Comparison of ENCODE assay signal across 25 cellular contexts in the genomic region with DNA sequence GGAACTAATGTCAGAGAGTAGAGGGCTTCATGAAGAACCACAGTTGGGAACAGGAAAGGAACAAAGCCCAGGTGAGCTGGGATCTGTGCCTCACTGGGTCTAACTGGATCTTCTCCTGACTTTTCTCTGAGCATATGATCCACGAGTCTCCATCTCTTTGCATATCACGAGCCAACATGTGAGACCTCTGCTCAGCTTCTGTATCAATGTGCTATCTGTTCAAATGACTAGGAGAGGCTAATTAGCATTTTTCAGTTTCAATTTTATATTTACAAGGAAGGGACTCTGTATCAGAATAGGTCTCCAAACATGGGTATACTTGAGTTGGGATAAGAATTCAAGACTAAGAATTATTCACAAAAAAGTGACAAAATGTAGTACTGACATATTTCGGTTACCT.
"Had no signal": no experiment of that assay in that cellular context is flagged by ENCODE, and none has a peak within 500 bp of the region (broad histone marks: within the 10 kb centered on the region; RNA-seq: fewer than 3 reads in every experiment).

No MANE protein-coding gene starts in this region.

- H3K9ac ChIP-seq: neural progenitor cell, parathyroid adenoma had no signal

- H3K4me3 ChIP-seq: neural progenitor cell, ovary, psoas muscle, right lobe of liver, sigmoid colon, stomach, thoracic aorta, thyroid gland, tibial nerve, upper lobe of left lung, vagina had no signal

- DNase-seq: occipital lobe; ovary; posterior cingulate gyrus; psoas muscle; right cardiac atrium; right lobe of liver; sigmoid colon; small intestine; stimulated activated CD4-positive, alpha-beta T cell treated with anti-CD3 and anti-CD28 coated beads, Interleukin-15, amount 100 ng/mL, for 24 hours; stimulated activated CD4-positive, alpha-beta T cell treated with anti-CD3 and anti-CD28 coated beads, Interleukin-2, amount 100 ng/mL, for 24 hours; stimulated activated CD4-positive, alpha-beta T cell treated with anti-CD3 and anti-CD28 coated beads, Interleukin-2, amount 100 ng/mL, for 48 hours; stimulated activated CD4-positive, alpha-beta T cell treated with anti-CD3 and anti-CD28 coated beads, Interleukin-4, amount 100 ng/mL, for 24 hours; stimulated activated naive B cell treated with anti-CD40 and anti-IgM and Interleukin-4, amounts not matched to agents 10 μg/mL and 1 μg/mL and 100 μg/mL, for 72 hours; stimulated activated naive CD4-positive, alpha-beta T cell treated with Interleukin-2 at 50 U/mL for 16 hours; stomach; thyroid gland; trophoblast cell; upper lobe of left lung had no signal

- ATAC-seq: psoas muscle; right cardiac atrium; right lobe of liver; stimulated activated effector memory CD8-positive, alpha-beta T cell treated with anti-CD3 and anti-CD28 coated beads, Interleukin-12 subunit alpha, Interleukin-12 subunit beta, amount 100 ng/mL, for 72 hours; stimulated activated naive B cell treated with anti-CD40 and anti-IgM and Interleukin-4, amounts not matched to agents 10 μg/mL and 1 μg/mL and 100 μg/mL, for 72 hours had no signal

- H3K36me3 ChIP-seq: neural progenitor cell, ovary, right lobe of liver, sigmoid colon, stomach, thoracic aorta, thyroid gland, tibial nerve, upper lobe of left lung, vagina had no signal

- H3K4me2 ChIP-seq: neural progenitor cell had no signal

- H3K79me2 ChIP-seq: parathyroid adenoma had no signal

- H3K27me3 ChIP-seq: neural progenitor cell, ovary, right lobe of liver, sigmoid colon, stomach, thyroid gland, tibial nerve, upper lobe of left lung, vagina had no signal

- H3K4me1 ChIP-seq: neural progenitor cell, parathyroid adenoma, psoas muscle, right lobe of liver, sigmoid colon, stomach, thyroid gland, tibial nerve, upper lobe of left lung, vagina had no signal

- H3K27ac ChIP-seq: neural progenitor cell, ovary, parathyroid adenoma, psoas muscle, right lobe of liver, sigmoid colon, stomach, thoracic aorta, thyroid gland, tibial nerve, upper lobe of left lung, vagina had no signal

- FAIRE-seq: small intestine, urothelium cell line had no signal

- H3K9me3 ChIP-seq: ovary, psoas muscle, right lobe of liver, sigmoid colon, stomach, thoracic aorta, thyroid gland, tibial nerve, upper lobe of left lung, vagina had no signal

- H2AFZ ChIP-seq: neural progenitor cell, parathyroid adenoma had no signal
